Comparison of ENCODE assay signal across 16 cellular contexts in genomic region chr1:87497804-87498203, GRCh38.
"Had no signal": no experiment of that assay in that cellular context is flagged by ENCODE, and none has a peak within 500 bp of the region (broad histone marks: within the 10 kb centered on the region; RNA-seq: fewer than 3 reads in every experiment).

No MANE protein-coding gene starts in this region.

- H3K27ac Mint-ChIP-seq: activated CD4-positive, alpha-beta memory T cell treated with anti-CD3 and anti-CD28 coated beads for 36 hours; activated naive CD8-positive, alpha-beta T cell treated with anti-CD3 and anti-CD28 coated beads for 36 hours; activated T-cell treated with anti-CD3 and anti-CD28 coated beads, Interleukin-2, amount 50 U/mL, for 72 hours; naive thymus-derived CD4-positive, alpha-beta T cell had no signal

- ATAC-seq: activated T-cell treated with anti-CD3 and anti-CD28 coated beads, Interleukin-2, amount 50 U/mL, for 72 hours; left cardiac atrium; naive thymus-derived CD4-positive, alpha-beta T cell had no signal

- H3K9me3 Mint-ChIP-seq: activated CD4-positive, alpha-beta memory T cell treated with anti-CD3 and anti-CD28 coated beads for 36 hours; activated naive CD8-positive, alpha-beta T cell treated with anti-CD3 and anti-CD28 coated beads for 36 hours; activated T-cell treated with anti-CD3 and anti-CD28 coated beads, Interleukin-2, amount 50 U/mL, for 72 hours had no signal

- H3K4me3 Mint-ChIP-seq: activated CD4-positive, alpha-beta memory T cell treated with anti-CD3 and anti-CD28 coated beads for 36 hours; activated naive CD8-positive, alpha-beta T cell treated with anti-CD3 and anti-CD28 coated beads for 36 hours; activated T-cell treated with anti-CD3 and anti-CD28 coated beads, Interleukin-2, amount 50 U/mL, for 72 hours; naive thymus-derived CD4-positive, alpha-beta T cell had no signal

- H3K36me3 Mint-ChIP-seq: activated CD4-positive, alpha-beta memory T cell treated with anti-CD3 and anti-CD28 coated beads for 36 hours; activated naive CD8-positive, alpha-beta T cell treated with anti-CD3 and anti-CD28 coated beads for 36 hours; naive thymus-derived CD4-positive, alpha-beta T cell had no signal

- H3K9me3 ChIP-seq: right atrium auricular region, stomach, thoracic aorta, uterus had no signal

- H3K4me3 ChIP-seq: esophagus squamous epithelium, lung, right atrium auricular region, skin epidermis, stomach, thoracic aorta, uterus had no signal

- H3K4me1 ChIP-seq: right atrium auricular region, stomach, uterus had no signal

- H3K4me1 Mint-ChIP-seq: naive thymus-derived CD4-positive, alpha-beta T cell had no signal

- H3K27me3 Mint-ChIP-seq: activated CD4-positive, alpha-beta memory T cell treated with anti-CD3 and anti-CD28 coated beads for 36 hours; activated naive CD8-positive, alpha-beta T cell treated with anti-CD3 and anti-CD28 coated beads for 36 hours had no signal

- H3K27ac ChIP-seq: esophagus squamous epithelium, right atrium auricular region, skin epidermis, thoracic aorta, uterus had no signal

- H3K27me3 ChIP-seq: esophagus squamous epithelium, right atrium auricular region, stomach, uterus had no signal

- DNase-seq: activated CD4-positive, alpha-beta memory T cell treated with anti-CD3 and anti-CD28 coated beads for 36 hours; activated gamma-delta T cell treated with Interleukin-2 at 50 U/mL for 16 hours; activated naive CD8-positive, alpha-beta T cell treated with anti-CD3 and anti-CD28 coated beads for 36 hours; activated T-cell treated with anti-CD3 and anti-CD28 coated beads, Interleukin-2, amount 50 U/mL, for 72 hours; esophagus squamous epithelium; foreskin fibroblast; glutamatergic neuron; left cardiac atrium; naive thymus-derived CD4-positive, alpha-beta T cell; stimulated activated CD4-positive, alpha-beta T cell treated with anti-CD3 and anti-CD28 coated beads, Interleukin-4, amount 100 ng/mL, for 4 hours; stomach; uterus had no signal

- H3K36me3 ChIP-seq: esophagus squamous epithelium, right atrium auricular region, stomach, thoracic aorta, uterus had no signal
